ENCODE assay signal across 1 cellular context in the genomic region with DNA sequence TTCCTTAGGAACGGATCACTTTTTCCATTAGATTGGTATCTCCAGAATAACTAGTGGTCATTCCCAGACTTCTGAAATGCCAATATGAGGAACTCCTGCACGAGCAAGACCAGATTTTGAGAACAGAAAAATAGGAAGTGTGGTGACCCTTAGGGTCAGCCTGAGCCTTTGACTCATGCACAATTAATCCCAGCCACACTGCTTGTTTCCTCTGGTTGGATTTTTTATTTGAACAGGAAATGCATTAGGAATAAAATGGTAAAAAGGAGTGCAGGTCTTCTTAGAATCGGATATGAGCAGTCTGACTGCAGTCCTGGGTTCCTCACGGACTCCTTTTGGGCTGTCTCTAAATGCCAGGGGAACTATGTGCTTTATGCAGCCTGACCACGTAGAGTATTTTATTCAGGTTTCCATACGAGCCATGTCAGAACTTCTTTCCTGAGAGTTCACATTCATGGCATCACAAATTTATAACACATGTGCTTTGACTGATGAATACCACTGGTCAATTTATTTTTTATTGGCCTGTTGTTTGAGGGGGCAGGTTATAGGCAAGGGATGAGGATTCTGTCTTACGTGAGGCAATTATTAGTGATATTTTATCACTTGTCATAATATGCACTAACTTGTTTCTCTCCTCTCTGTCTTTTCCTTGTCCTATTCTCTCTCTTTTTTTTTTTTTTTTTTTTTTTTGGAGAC.
TF ChIP-seq lines count a peak whose summit lies in the region.

No MANE protein-coding gene starts in this region.

TF ChIP-seq in HCT116, 20 proteins besides CTCF, POLR2A, EP300 and RAD21:
- peak; percentile 11; the same call in 1 of the 2 replicates for TF ChIP-seq FOSL1 (IDR thresholded peaks at IDR 0.05; ENCODE audit: low read depth)
